Comparison of ENCODE assay signal across 8 cellular contexts in the genomic region with DNA sequence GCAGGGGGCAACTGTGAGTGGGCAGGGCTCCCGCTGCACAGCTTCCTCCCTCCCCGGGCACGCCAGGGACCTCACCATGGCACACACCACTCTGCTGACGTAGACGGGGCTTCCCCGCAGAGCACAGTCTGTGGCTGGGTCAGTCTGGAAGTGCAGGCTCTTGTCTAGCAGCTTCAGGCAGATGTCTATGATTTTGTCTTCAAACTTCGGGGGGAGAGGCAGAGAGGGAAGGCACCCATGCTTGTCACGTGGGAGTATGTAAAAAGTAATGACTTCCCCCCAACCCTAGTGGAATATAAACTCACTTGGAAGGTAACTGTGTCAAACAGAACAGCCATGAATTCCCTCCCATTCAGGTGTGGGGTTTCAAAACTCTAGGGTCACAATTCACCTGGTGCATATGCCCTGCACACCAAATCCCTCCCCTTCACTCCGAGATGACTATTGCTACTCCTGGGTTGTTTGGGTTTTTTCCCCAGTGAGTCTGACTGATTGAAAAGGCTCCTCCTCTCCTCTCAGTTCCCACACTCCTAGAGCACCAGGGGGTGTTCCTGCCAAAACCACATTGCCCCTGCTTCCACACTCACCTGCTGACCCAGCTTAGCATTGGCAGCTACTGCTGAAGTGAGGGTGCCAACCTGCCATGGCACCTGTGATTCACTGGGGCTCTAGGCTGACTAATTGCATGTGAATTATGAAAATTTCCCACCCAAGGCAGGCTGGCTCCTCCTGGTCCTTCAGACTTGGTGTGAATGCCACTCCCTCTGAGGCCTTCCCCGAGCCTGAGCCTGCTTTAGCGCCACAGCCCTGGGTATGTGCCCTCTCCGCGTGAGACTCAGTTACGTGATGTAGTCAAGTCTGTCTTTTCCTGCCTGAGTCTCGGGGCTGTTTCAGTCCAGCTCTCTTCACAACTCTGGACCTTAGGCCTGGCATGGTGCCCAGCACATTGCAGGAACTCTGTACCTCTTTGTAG. TPM values are rescaled to one million over a fixed set of nuclear protein-coding genes. Genes with fewer than 3 reads are reported as not detected.
DNase-seq lines count a peak whose midpoint lies in the region; ATAC-seq lines count a peak whose summit lies in the region.
"Had no signal": no experiment of that assay in that cellular context is flagged by ENCODE, and none has a peak within 500 bp of the region (broad histone marks: within the 10 kb centered on the region; RNA-seq: fewer than 3 reads in every experiment).

No MANE protein-coding gene starts in this region.

- no peak overlapping the region for H3K4me3 Mint-ChIP-seq in activated CD4-positive, alpha-beta memory T cell treated with anti-CD3 and anti-CD28 coated beads, Interleukin-2, amount 10 ng/mL, durations not matched to agents 7 days and 5 days

- ATAC-seq in GM18909 (IDR thresholded peaks at IDR 0.05; ENCODE audit: poor library complexity, unreplicated experiment), result peak; percentile 47
- ATAC-seq in HG02885 (IDR thresholded peaks at IDR 0.05; ENCODE audit: poor library complexity, unreplicated experiment), result peak; percentile 63

- H3K27ac Mint-ChIP-seq in activated CD4-positive, alpha-beta memory T cell treated with anti-CD3 and anti-CD28 coated beads, Interleukin-2, amount 10 ng/mL, durations not matched to agents 7 days and 5 days, result no peak overlapping the region

- peaks cover 3% of the 10 kb centered on the region for H3K36me3 Mint-ChIP-seq in activated CD4-positive, alpha-beta memory T cell treated with anti-CD3 and anti-CD28 coated beads, Interleukin-2, amount 10 ng/mL, durations not matched to agents 7 days and 5 days (ENCODE audit: low read depth)

- H3K27me3 Mint-ChIP-seq in activated CD4-positive, alpha-beta memory T cell treated with anti-CD3 and anti-CD28 coated beads, Interleukin-2, amount 10 ng/mL, durations not matched to agents 7 days and 5 days, result peaks cover 7% of the 10 kb centered on the region

- no peaks in the 10 kb centered on the region for H3K9me3 Mint-ChIP-seq in activated CD4-positive, alpha-beta memory T cell treated with anti-CD3 and anti-CD28 coated beads, Interleukin-2, amount 10 ng/mL, durations not matched to agents 7 days and 5 days

- CTCF ChIA-PET in activated CD4-positive, alpha-beta memory T cell treated with anti-CD3 and anti-CD28 coated beads, Interleukin-2, amount 10 ng/mL, durations not matched to agents 7 days and 5 days (lab: Charles Lee), result interaction anchor here (1.7 to 2.0 kb wide), 2 partner anchors 28 to 32 kb away, joined by 5 to 7 read pairs; no protein-coding TSS in a partner anchor

- peaks cover 48% of the 10 kb centered on the region for H3K4me1 Mint-ChIP-seq in activated CD4-positive, alpha-beta memory T cell treated with anti-CD3 and anti-CD28 coated beads, Interleukin-2, amount 10 ng/mL, durations not matched to agents 7 days and 5 days

- POLR2A ChIA-PET in activated CD4-positive, alpha-beta memory T cell treated with anti-CD3 and anti-CD28 coated beads, Interleukin-2, amount 10 ng/mL, durations not matched to agents 7 days and 5 days (lab: Charles Lee), result no interaction called here

- DNase-seq in activated CD4-positive, alpha-beta memory T cell treated with anti-CD3 and anti-CD28 coated beads, Interleukin-2, amount 10 ng/mL, durations not matched to agents 7 days and 5 days, result peak; percentile 31
- DNase-seq in kidney tubule cell (ENCODE audit: low spot score) (peak; percentile 99), iPS-NIHi7 (ENCODE audit: extremely low spot score) (no peak), NCI-H446 treated with DMSO at 0.1 percent for 48 hours (lab: John Stamatoyannopoulos, UW) (no peak), DMS153 treated with DMSO at 0.1 percent for 48 hours (lab: John Stamatoyannopoulos, UW; ENCODE audit: unreplicated experiment) (no peak)

RNA-seq across cellular contexts. Expression of gene TGM5, which starts 13.0 kb away (rescaled TPM):
- total RNA-seq in activated CD4-positive, alpha-beta memory T cell treated with anti-CD3 and anti-CD28 coated beads, Interleukin-2, amount 10 ng/mL, durations not matched to agents 7 days and 5 days, result under 1 TPM; 0.20 to 0.28 TPM
- total RNA-seq: glomerular endothelial cell had no signal

RNA-seq across cellular contexts. Expression of gene EPB42, which starts 32.9 kb away (rescaled TPM):
- total RNA-seq in activated CD4-positive, alpha-beta memory T cell treated with anti-CD3 and anti-CD28 coated beads, Interleukin-2, amount 10 ng/mL, durations not matched to agents 7 days and 5 days, result not detected
- total RNA-seq: glomerular endothelial cell had no signal

RNA-seq across cellular contexts. Expression of gene TGM7, which starts 48.3 kb away (rescaled TPM):
- total RNA-seq in activated CD4-positive, alpha-beta memory T cell treated with anti-CD3 and anti-CD28 coated beads, Interleukin-2, amount 10 ng/mL, durations not matched to agents 7 days and 5 days, result not detected
- total RNA-seq: glomerular endothelial cell had no signal

Comparison
In these comparisons a context has a peak if more than half of its experiments do, and no peak if none do; other contexts are left out.
1. DNase-seq: peak in activated CD4-positive, alpha-beta memory T cell treated with anti-CD3 and anti-CD28 coated beads, Interleukin-2, amount 10 ng/mL, durations not matched to agents 7 days and 5 days (single experiment) and kidney tubule cell (single experiment); none in iPS-NIHi7 (single experiment), NCI-H446 treated with DMSO at 0.1 percent for 48 hours (single experiment) and DMS153 treated with DMSO at 0.1 percent for 48 hours (single experiment).